Comparison of ENCODE assay signal across 24 cellular contexts in genomic region chr1:203343956-203344355, GRCh38. TPM values are rescaled to one million over a fixed set of nuclear protein-coding genes. Genes with fewer than 3 reads are reported as not detected.
DNase-seq lines count a peak whose midpoint lies in the region; ATAC-seq and TF ChIP-seq lines count a peak whose summit lies in the region.
"Had no signal": no experiment of that assay in that cellular context is flagged by ENCODE, and none has a peak within 500 bp of the region (broad histone marks: within the 10 kb centered on the region; RNA-seq: fewer than 3 reads in every experiment).

No MANE protein-coding gene starts in this region.

- WGBS in right cardiac atrium: 73% methylated on average over 4 of the region's 4 CpGs
- 86 to 87% methylated on average over 4 of the region's 4 CpGs for WGBS in heart right ventricle, 2 donors

- intact Hi-C loops in right cardiac atrium (cut with DNase I): loop anchor here in 3 of 4 donors (5.0 kb wide), 3 partner anchors 72 to 143 kb away; no protein-coding TSS in a partner anchor
- intact Hi-C loops in heart right ventricle (cut with DNase I): loop anchor here in 9 of 10 donors (2.0 to 10.0 kb wide), 6 partner anchors 98 to 361 kb away; no protein-coding TSS in a partner anchor
- intact Hi-C loops in tibial artery (cut with DNase I; ENCODE audit: low total_unique reads): loop anchor here (10.0 kb wide), 1 partner anchor 361 kb away; no protein-coding TSS in a partner anchor
- intact Hi-C loops in vagina (cut with DNase I): loop anchor here (5.0 to 10.0 kb wide), 4 partner anchors 98 to 361 kb away; partner anchors contain the start of gene CHI3L1

- no peaks in the 10 kb centered on the region for H3K27me3 ChIP-seq in right cardiac atrium (ENCODE audit: control insufficient read depth, insufficient read depth)
- H3K27me3 ChIP-seq in heart right ventricle: peaks cover 0 to 25% (median 0%) of the 10 kb centered on the region in 7 donors
- no peaks in the 10 kb centered on the region for H3K27me3 ChIP-seq in subcutaneous abdominal adipose tissue (ENCODE audit: control insufficient read depth in 5 of 5, insufficient read depth in 4 of 5, low read length in 5 of 5)
- no peaks in the 10 kb centered on the region for H3K27me3 ChIP-seq in tibial artery
- no peaks in the 10 kb centered on the region for H3K27me3 ChIP-seq in vagina
- H3K27me3 ChIP-seq: BE2C had no signal

- no peak for DNase-seq in right cardiac atrium
- no peak for DNase-seq in heart right ventricle
- DNase-seq in tibial artery: no peak
- DNase-seq in vagina (ENCODE audit: extremely low spot score in 2 of 2): no peak
- DNase-seq in D341Med (ENCODE audit: low spot score): no peak
- no peak for DNase-seq in stimulated activated CD4-positive, alpha-beta T cell treated with anti-CD3 and anti-CD28 coated beads, Interleukin-4, amount 100 ng/mL, for 24 hours
- no peak for DNase-seq in inferior parietal cortex (ENCODE audit: extremely low spot score)
- DNase-seq: 8988T; ACHN; AML-193; BE2C; CD4-positive, alpha-beta T cell; CD8-positive, alpha-beta memory T cell; DMS53; DMS79 treated with DMSO at 0.1 percent for 48 hours; GF-D8; GOT3; HFFc6 had no signal

- no peak overlapping the region for H3K9ac ChIP-seq in subcutaneous abdominal adipose tissue (ENCODE audit: low read length in 5 of 5)
- H3K9ac ChIP-seq: BLaER1 treated with 17β-estradiol and CSF1 and Interleukin-3, amounts not matched to agents 10 nM and 100 nM had no signal

- H3K4me1 ChIP-seq in right cardiac atrium (ENCODE audit: control insufficient read depth, insufficient read depth, low read length) (no peaks in the 10 kb centered on the region), heart right ventricle (peaks cover 0 to 30% (median 9%) of the 10 kb centered on the region in 9 donors), subcutaneous abdominal adipose tissue (ENCODE audit: control insufficient read depth in 5 of 5, insufficient read depth in 5 of 5, low read length in 5 of 5) (peaks cover 7 to 69% (median 58%) of the 10 kb centered on the region in 5 donors), tibial artery (peaks cover 0 to 80% (median 59%) of the 10 kb centered on the region in 4 donors), vagina (peaks cover 40% of the 10 kb centered on the region)
- H3K4me1 ChIP-seq: A549 had no signal

- ATAC-seq in right cardiac atrium (no peak), heart right ventricle (no peak)
- ATAC-seq: A549 had no signal

- no peaks in the 10 kb centered on the region for H3K9me3 ChIP-seq in right cardiac atrium (ENCODE audit: control insufficient read depth, low read length)
- H3K9me3 ChIP-seq in heart right ventricle: no peaks in the 10 kb centered on the region
- H3K9me3 ChIP-seq in subcutaneous abdominal adipose tissue (ENCODE audit: control insufficient read depth in 5 of 5, low read length in 5 of 5): no peaks in the 10 kb centered on the region
- H3K9me3 ChIP-seq in tibial artery: no peaks in the 10 kb centered on the region
- H3K9me3 ChIP-seq in vagina: no peaks in the 10 kb centered on the region
- H3K9me3 ChIP-seq: A549; BE2C; BLaER1 treated with 17β-estradiol and CSF1 and Interleukin-3, amounts not matched to agents 10 nM and 100 nM; HAP-1 had no signal

- H3K36me3 ChIP-seq in heart right ventricle (peaks cover 0 to 35% (median 0%) of the 10 kb centered on the region in 9 donors), subcutaneous abdominal adipose tissue (ENCODE audit: control insufficient read depth in 5 of 5, insufficient read depth in 5 of 5, low read length in 5 of 5) (peaks cover 0 to 30% (median 11%) of the 10 kb centered on the region in 5 donors), tibial artery (peaks cover 20 to 31% (median 20%) of the 10 kb centered on the region in 3 donors), vagina (no peaks in the 10 kb centered on the region)
- H3K36me3 ChIP-seq: BE2C; BLaER1 treated with 17β-estradiol and CSF1 and Interleukin-3, amounts not matched to agents 10 nM and 100 nM; HAP-1 had no signal

- H3K4me3 ChIP-seq in right cardiac atrium (ENCODE audit: low read length) (no peak overlapping the region), heart right ventricle (no peak overlapping the region), subcutaneous abdominal adipose tissue (ENCODE audit: low read depth in 1 of 5, low read length in 5 of 5) (no peak overlapping the region), tibial artery (no peak overlapping the region), vagina (no peak overlapping the region)
- H3K4me3 ChIP-seq: A549; BLaER1 treated with 17β-estradiol and CSF1 and Interleukin-3, amounts not matched to agents 10 nM and 100 nM; HAP-1 had no signal

- H3K27ac ChIP-seq in right cardiac atrium (ENCODE audit: low read length) (peak overlapping the region; percentile 50), heart right ventricle (peak overlapping the region in 4 of 10 donors; percentile 20 to 52 (median 31)), subcutaneous abdominal adipose tissue (ENCODE audit: low read depth, low read length) (peak overlapping the region; percentile 58), tibial artery (peak overlapping the region; percentile 73 to 90), vagina (peak overlapping the region; percentile 40)
- H3K27ac ChIP-seq: A549; BLaER1 treated with 17β-estradiol and CSF1 and Interleukin-3, amounts not matched to agents 10 nM and 100 nM had no signal

- no peak for TF ChIP-seq POLR2A in vagina (IDR thresholded peaks at IDR 0.05)

- TF ChIP-seq CTCF in heart right ventricle (IDR thresholded peaks at IDR 0.05) (no peak), tibial artery (IDR thresholded peaks at IDR 0.05) (no peak), vagina (IDR thresholded peaks at IDR 0.05) (no peak)

RNA-seq across cellular contexts. Expression of gene FMOD, which starts 7.0 kb away (rescaled TPM):
- 10 to 100 TPM; 54.8 to 91.6 (median 63.5) TPM for total RNA-seq in right cardiac atrium
- 35.9 TPM for polyA plus RNA-seq in right cardiac atrium
- total RNA-seq in heart right ventricle: 10 to 100 TPM in 5 of 10 donors, 1 to 10 TPM in 5; 7.0 to 20.5 (median 10.7) TPM
- polyA plus RNA-seq in heart right ventricle: 10 to 100 TPM in 1 of 2 donors, 1 to 10 TPM in 1; 4.5 to 11.2 TPM
- total RNA-seq in vagina: 80.3 TPM
- total RNA-seq: CD4-positive, alpha-beta T cell; G401 had no signal
- polyA plus RNA-seq: CD14-positive monocyte; CD8-positive, alpha-beta memory T cell had no signal

RNA-seq across cellular contexts. Expression of gene BTG2, which starts 38.6 kb away (rescaled TPM):
- total RNA-seq in right cardiac atrium: 100 to 1,000 TPM in 2 of 4 donors, 10 to 100 TPM in 2; 68.1 to 361 (median 105) TPM
- polyA plus RNA-seq in right cardiac atrium: 333 TPM
- total RNA-seq in heart right ventricle: 100 to 1,000 TPM in 3 of 10 donors, 10 to 100 TPM in 7; 26.4 to 349 (median 58.9) TPM
- 10 to 100 TPM; 28.3 to 49.6 TPM for polyA plus RNA-seq in heart right ventricle
- 191 TPM for total RNA-seq in vagina
